In genomic region chr16:27470567-27471431, GRCh38 we compare ENCODE assay signal across 1 cellular context.
TF ChIP-seq lines count a peak whose summit lies in the region.

No MANE protein-coding gene starts in this region.

TF ChIP-seq in HepG2, 621 proteins besides CTCF, POLR2A, EP300 and RAD21 (continued from another document and continues in another):
- no peak for TF ChIP-seq HINFP (CRISPR knock-in tag; IDR thresholded peaks at IDR 0.05; ENCODE audit: low read depth)
- peak; percentile 13; the same call in 1 of the 2 replicates for TF ChIP-seq AHDC1 (CRISPR knock-in tag; IDR thresholded peaks at IDR 0.05; ENCODE audit: borderline replicate concordance)
- no peak for TF ChIP-seq ZBTB14 (CRISPR knock-in tag; IDR thresholded peaks at IDR 0.05)
- TF ChIP-seq SP1 (IDR thresholded peaks at IDR 0.05) = no peak
- TF ChIP-seq SP1 (CRISPR knock-in tag; IDR thresholded peaks at IDR 0.05) = peak; percentile 76
- TF ChIP-seq FOXA1 (IDR thresholded peaks at IDR 0.05) = no peak
- TF ChIP-seq FOXA1 (CRISPR knock-in tag; IDR thresholded peaks at IDR 0.05) = peak; percentile 24; the same call in 1 of the 2 replicates
- peak; percentile 80 for TF ChIP-seq NR2F2 (IDR thresholded peaks at IDR 0.05; ENCODE audit: borderline replicate concordance, low read depth)
- TF ChIP-seq MYNN (CRISPR knock-in tag; IDR thresholded peaks at IDR 0.05; ENCODE audit: low read depth) = no peak
- TF ChIP-seq MTA3 (CRISPR knock-in tag; IDR thresholded peaks at IDR 0.05) = no peak
- TF ChIP-seq ZNF639 (CRISPR knock-in tag; conservative IDR thresholded peaks at IDR 0.05) = 0 out of 2 replicates have a peak, but pooled peaks have one; percentile 49
- TF ChIP-seq ARNT2 (CRISPR knock-in tag; IDR thresholded peaks at IDR 0.05; ENCODE audit: low read depth) = no peak
- peak; percentile 64; the same call in 1 of the 2 replicates for TF ChIP-seq ZSCAN21 (CRISPR knock-in tag; IDR thresholded peaks at IDR 0.05; ENCODE audit: borderline replicate concordance)
- peak; percentile 22; the same call in 1 of the 2 replicates for TF ChIP-seq KDM6A (CRISPR knock-in tag; IDR thresholded peaks at IDR 0.05; ENCODE audit: low read depth)
- TF ChIP-seq HIC2 (CRISPR knock-in tag; IDR thresholded peaks at IDR 0.05; ENCODE audit: low read depth) = peak; percentile 81
- TF ChIP-seq ZBTB7A (CRISPR knock-in tag; IDR thresholded peaks at IDR 0.05) = no peak
- no peak for TF ChIP-seq ISL2 (CRISPR knock-in tag; IDR thresholded peaks at IDR 0.05)
- no peak for TF ChIP-seq GPN1 (CRISPR knock-in tag; IDR thresholded peaks at IDR 0.05; ENCODE audit: borderline replicate concordance)
- 0 out of 2 replicates have a peak, but pooled peaks have one; percentile 51 for TF ChIP-seq ZNF441 (CRISPR knock-in tag; IDR thresholded peaks at IDR 0.05; ENCODE audit: borderline replicate concordance)
- no peak for TF ChIP-seq PRDM4 (CRISPR knock-in tag; IDR thresholded peaks at IDR 0.05; ENCODE audit: borderline replicate concordance)
- no peak for TF ChIP-seq MAFF (IDR thresholded peaks at IDR 0.05; ENCODE audit: low read depth, low read length)
- no peak for TF ChIP-seq ATF7 (IDR thresholded peaks at IDR 0.05)
- TF ChIP-seq ATF7 (CRISPR knock-in tag; IDR thresholded peaks at IDR 0.05) = 0 out of 2 replicates have a peak, but pooled peaks have one; percentile 44
- no peak for TF ChIP-seq CSRNP1 (CRISPR knock-in tag; IDR thresholded peaks at IDR 0.05)
- TF ChIP-seq ZGPAT (CRISPR knock-in tag; IDR thresholded peaks at IDR 0.05) = peak; percentile 78
- 0 out of 2 replicates have a peak, but pooled peaks have one; percentile 27 for TF ChIP-seq KDM3A (CRISPR knock-in tag; IDR thresholded peaks at IDR 0.05; ENCODE audit: low read depth)
- TF ChIP-seq NFRKB (IDR thresholded peaks at IDR 0.05) = no peak
- no peak for TF ChIP-seq USF2 (IDR thresholded peaks at IDR 0.05; ENCODE audit: low read depth, low read length)
- no peak for TF ChIP-seq USF2 (CRISPR knock-in tag; IDR thresholded peaks at IDR 0.05; ENCODE audit: borderline replicate concordance)
